ENCODE assay signal across 8 cellular contexts in the genomic region with DNA sequence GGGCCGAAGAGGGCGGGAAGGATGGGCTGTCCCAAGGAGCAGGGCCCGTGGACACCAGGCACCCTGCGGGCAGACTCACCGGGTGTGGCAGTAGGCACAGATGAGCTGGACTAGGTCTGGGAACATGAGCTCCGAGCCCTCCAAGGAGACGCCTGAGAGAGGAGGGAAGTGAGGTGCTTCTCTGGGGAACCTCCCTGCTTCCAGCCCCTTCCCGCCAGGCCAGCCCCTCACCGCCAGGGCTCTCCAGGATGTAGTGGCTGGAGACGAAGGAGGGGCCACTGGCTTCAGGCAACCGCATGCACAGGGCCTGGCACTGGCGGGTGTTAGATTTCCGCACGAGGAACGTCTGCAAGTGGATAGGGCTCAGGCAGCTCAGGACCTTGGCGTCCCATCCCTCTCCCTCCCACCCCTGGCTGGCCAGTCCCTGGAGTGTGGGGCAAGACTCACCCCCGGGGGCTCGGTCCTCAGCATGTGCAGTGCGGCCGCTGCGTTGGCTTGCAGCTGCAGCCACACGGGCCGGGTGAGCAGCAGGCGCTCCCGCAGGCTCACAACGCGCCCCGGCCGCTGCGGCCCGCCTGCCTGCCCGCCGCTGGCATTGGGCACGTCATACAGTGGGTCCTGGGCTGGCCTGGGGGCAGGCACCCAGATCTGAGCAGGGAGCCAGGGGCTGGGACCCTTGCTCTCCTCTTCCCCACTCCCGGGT. TPM values are rescaled to one million over a fixed set of nuclear protein-coding genes. Genes with fewer than 3 reads are reported as not detected.
A peak's percentile ranks its signal among the peaks of the same experiment; 100 is the strongest.
DNase-seq lines count a peak whose midpoint lies in the region; ATAC-seq and TF ChIP-seq lines count a peak whose summit lies in the region.

No MANE protein-coding gene starts in this region.

- peaks cover 24% of the 10 kb centered on the region for H3K36me3 ChIP-seq in CD4-positive, CD25-positive, alpha-beta regulatory T cell (ENCODE audit: control insufficient read depth, insufficient read depth, low read length)

- H3K4me1 ChIP-seq in CD4-positive, CD25-positive, alpha-beta regulatory T cell (ENCODE audit: control insufficient read depth, insufficient read depth, low read length, poor library complexity, severe bottlenecking): peaks cover 22% of the 10 kb centered on the region

- POLR2A ChIA-PET in MCF 10A (lab: Yijun Ruan, JAX): interaction anchor here (0.6 to 4.1 kb wide), 18 partner anchors 9 to 724 kb away, joined by 3 to 73 read pairs (median 5); a partner anchor contains a TSS

- intact Hi-C loops in MCF 10A (cut with micrococcal nuclease): loop anchor here (1.0 kb wide), 2 partner anchors 7 to 23 kb away; no protein-coding TSS in a partner anchor

- H3K27ac ChIP-seq in CD4-positive, CD25-positive, alpha-beta regulatory T cell (ENCODE audit: insufficient read depth, low read length, poor library complexity, severe bottlenecking): peak overlapping the region; percentile 55

- H3K9me3 ChIP-seq in CD4-positive, CD25-positive, alpha-beta regulatory T cell (ENCODE audit: control insufficient read depth in 2 of 2, low read length in 2 of 2): no peaks in the 10 kb centered on the region

- TSS peak; percentile 26 for BruUV-seq in MCF 10A (replicated peaks; lab: Mats Ljungman, UMichigan)

- CTCF ChIA-PET in MCF 10A (lab: Yijun Ruan, JAX): interaction anchor here (0.5 to 6.0 kb wide), 11 partner anchors 10 to 322 kb away, joined by 3 to 48 read pairs (median 4); a partner anchor contains a TSS

- no peak for DNase-seq in CD4-positive, CD25-positive, alpha-beta regulatory T cell
- DNase-seq in LHCN-M2 (ENCODE audit: low read depth) (peak; percentile 78), MCF 10A (ENCODE audit: unreplicated experiment) (peak; percentile 61), islet precursor cell (peak; percentile 82), NCI-H1092 (lab: John Stamatoyannopoulos, UW) (no peak)
- no peak for DNase-seq in stimulated activated naive B cell treated with anti-CD40 and anti-IgM and Interleukin-4, amounts not matched to agents 10 μg/mL and 1 μg/mL and 100 μg/mL, for 72 hours

- H3K4me3 Mint-ChIP-seq in CD4-positive, CD25-positive, alpha-beta regulatory T cell: peak overlapping the region in 2 of 4 donors; percentile 83 to 85
- H3K4me3 Mint-ChIP-seq in MCF 10A (ENCODE audit: unreplicated experiment): peak overlapping the region; percentile 89
- peak overlapping the region; percentile 62 to 82 for H3K4me3 Mint-ChIP-seq in stimulated activated naive B cell treated with anti-CD40 and anti-IgM and Interleukin-4, amounts not matched to agents 10 μg/mL and 1 μg/mL and 100 μg/mL, for 72 hours

- H3K4me1 Mint-ChIP-seq in CD4-positive, CD25-positive, alpha-beta regulatory T cell: peaks cover 0 to 23% (median 7%) of the 10 kb centered on the region in 4 donors
- peaks cover 28% of the 10 kb centered on the region for H3K4me1 Mint-ChIP-seq in MCF 10A (ENCODE audit: insufficient read depth, unreplicated experiment)
- H3K4me1 Mint-ChIP-seq in stimulated activated naive B cell treated with anti-CD40 and anti-IgM and Interleukin-4, amounts not matched to agents 10 μg/mL and 1 μg/mL and 100 μg/mL, for 72 hours: peaks cover 19 to 31% of the 10 kb centered on the region in 2 donors

- no peaks in the 10 kb centered on the region for H3K27me3 ChIP-seq in CD4-positive, CD25-positive, alpha-beta regulatory T cell (ENCODE audit: control insufficient read depth, insufficient read depth, low read length)

- peak in 1 of 2 donors; percentile 3 for ATAC-seq in CD4-positive, CD25-positive, alpha-beta regulatory T cell (ENCODE audit: low read depth in 2 of 2)
- ATAC-seq in stimulated activated naive B cell treated with anti-CD40 and anti-IgM and Interleukin-4, amounts not matched to agents 10 μg/mL and 1 μg/mL and 100 μg/mL, for 72 hours (replicated peaks): peak; percentile 32 to 35
- no peak for ATAC-seq in HG02973 (IDR thresholded peaks at IDR 0.05; ENCODE audit: unreplicated experiment)
- no peak for ATAC-seq in HG03139 (IDR thresholded peaks at IDR 0.05; ENCODE audit: unreplicated experiment)

- peak overlapping the region in 1 of 3 donors; percentile 91 for H3K27ac Mint-ChIP-seq in CD4-positive, CD25-positive, alpha-beta regulatory T cell
- H3K27ac Mint-ChIP-seq in MCF 10A (ENCODE audit: low read depth, unreplicated experiment): peak overlapping the region; percentile 95
- H3K27ac Mint-ChIP-seq in stimulated activated naive B cell treated with anti-CD40 and anti-IgM and Interleukin-4, amounts not matched to agents 10 μg/mL and 1 μg/mL and 100 μg/mL, for 72 hours: peak overlapping the region; percentile 90

- no peak for TF ChIP-seq CTCF in MCF 10A (IDR thresholded peaks at IDR 0.05; ENCODE audit: unreplicated experiment)

- no peaks in the 10 kb centered on the region for H3K27me3 Mint-ChIP-seq in CD4-positive, CD25-positive, alpha-beta regulatory T cell
- no peaks in the 10 kb centered on the region for H3K27me3 Mint-ChIP-seq in MCF 10A (ENCODE audit: insufficient read depth, unreplicated experiment)
- H3K27me3 Mint-ChIP-seq in stimulated activated naive B cell treated with anti-CD40 and anti-IgM and Interleukin-4, amounts not matched to agents 10 μg/mL and 1 μg/mL and 100 μg/mL, for 72 hours: peaks cover 10 to 18% of the 10 kb centered on the region in 2 donors

- peaks cover 3% of the 10 kb centered on the region for H3K36me3 Mint-ChIP-seq in CD4-positive, CD25-positive, alpha-beta regulatory T cell
- peaks cover 62% of the 10 kb centered on the region for H3K36me3 Mint-ChIP-seq in MCF 10A (ENCODE audit: insufficient read depth, unreplicated experiment)
- H3K36me3 Mint-ChIP-seq in stimulated activated naive B cell treated with anti-CD40 and anti-IgM and Interleukin-4, amounts not matched to agents 10 μg/mL and 1 μg/mL and 100 μg/mL, for 72 hours: peaks cover 29 to 32% of the 10 kb centered on the region in 2 donors

- H3K4me3 ChIP-seq in CD4-positive, CD25-positive, alpha-beta regulatory T cell (ENCODE audit: low read depth, low read length): no peak overlapping the region

- no peaks in the 10 kb centered on the region for H3K9me3 Mint-ChIP-seq in CD4-positive, CD25-positive, alpha-beta regulatory T cell
- no peaks in the 10 kb centered on the region for H3K9me3 Mint-ChIP-seq in MCF 10A (ENCODE audit: unreplicated experiment)
- H3K9me3 Mint-ChIP-seq in stimulated activated naive B cell treated with anti-CD40 and anti-IgM and Interleukin-4, amounts not matched to agents 10 μg/mL and 1 μg/mL and 100 μg/mL, for 72 hours: no peaks in the 10 kb centered on the region

RNA-seq across cellular contexts. Expression of a gene that starts 0.6 kb away (rescaled TPM):
- 0.57 TPM for total RNA-seq in CD4-positive, CD25-positive, alpha-beta regulatory T cell
- polyA plus RNA-seq in CD4-positive, CD25-positive, alpha-beta regulatory T cell: 1 to 10 TPM in 1 of 4 donors, under 1 TPM in 3; 0.33 to 1.0 (median 0.95) TPM
- total RNA-seq in LHCN-M2 (2014; rRNA removed): 82.1 and 97.9 TPM in 2 replicates
- 15.6 TPM for polyA plus RNA-seq in LHCN-M2 (2012)
- total RNA-seq in MCF 10A (2022): 38.7 and 50.2 TPM in 2 replicates

RNA-seq across cellular contexts. Expression of a gene that starts 9.2 kb away (rescaled TPM):
- 53.4 TPM for total RNA-seq in CD4-positive, CD25-positive, alpha-beta regulatory T cell
- polyA plus RNA-seq in CD4-positive, CD25-positive, alpha-beta regulatory T cell: 10 to 100 TPM; 74.7 to 90.4 (median 82.5) TPM
- 102 and 107 TPM in 2 replicates for total RNA-seq in LHCN-M2 (2014; rRNA removed)
- polyA plus RNA-seq in LHCN-M2 (2012): 60.3 TPM
- total RNA-seq in MCF 10A (2022): 53.2 and 55.4 TPM in 2 replicates

RNA-seq across cellular contexts. Expression of a gene that starts 11.7 kb away (rescaled TPM):
- 3.5 TPM for total RNA-seq in CD4-positive, CD25-positive, alpha-beta regulatory T cell
- 10 to 100 TPM in 3 of 4 donors, 1 to 10 TPM in 1; 8.4 to 15.1 (median 12.3) TPM for polyA plus RNA-seq in CD4-positive, CD25-positive, alpha-beta regulatory T cell
- total RNA-seq in LHCN-M2 (2014; rRNA removed) (50.9 and 51.0 TPM in 2 replicates), MCF 10A (2022) (6.7 and 8.6 TPM in 2 replicates)
- 22.3 TPM for polyA plus RNA-seq in LHCN-M2 (2012)

RNA-seq across cellular contexts. Expression of a gene that starts 18.8 kb away (rescaled TPM):
- total RNA-seq in CD4-positive, CD25-positive, alpha-beta regulatory T cell: 0.30 TPM
- under 1 TPM; 0.06 to 0.11 (median 0.10) TPM for polyA plus RNA-seq in CD4-positive, CD25-positive, alpha-beta regulatory T cell
- 0.06 TPM in 1 of 2 replicates, not detected in the other for total RNA-seq in LHCN-M2 (2014; rRNA removed)
- 0.02 TPM for polyA plus RNA-seq in LHCN-M2 (2012)
- not detected in 2 replicates for total RNA-seq in MCF 10A (2022)

RNA-seq across cellular contexts. Expression of a gene that starts 35.9 kb away (rescaled TPM):
- 3.4 TPM for total RNA-seq in CD4-positive, CD25-positive, alpha-beta regulatory T cell
- 1 to 10 TPM in 3 of 4 donors, under 1 TPM in 1; 0.83 to 2.3 (median 1.6) TPM for polyA plus RNA-seq in CD4-positive, CD25-positive, alpha-beta regulatory T cell
- total RNA-seq in LHCN-M2 (2014; rRNA removed) (not detected in 2 replicates), MCF 10A (2022) (3.6 and 7.0 TPM in 2 replicates)
- 0.15 TPM for polyA plus RNA-seq in LHCN-M2 (2012)

Comparison
In these comparisons a context has a peak if more than half of its experiments do, and no peak if none do; other contexts are left out.
1. ATAC-seq: peak in stimulated activated naive B cell treated with anti-CD40 and anti-IgM and Interleukin-4, amounts not matched to agents 10 μg/mL and 1 μg/mL and 100 μg/mL, for 72 hours (2 of 2); none in HG02973 (single experiment) and HG03139 (single experiment).
2. DNase-seq: peak in LHCN-M2 (single experiment), MCF 10A (single experiment) and islet precursor cell (single experiment); none in CD4-positive, CD25-positive, alpha-beta regulatory T cell (0 of 3), stimulated activated naive B cell treated with anti-CD40 and anti-IgM and Interleukin-4, amounts not matched to agents 10 μg/mL and 1 μg/mL and 100 μg/mL, for 72 hours (single experiment) and NCI-H1092 (single experiment).
3. RNA of a gene that starts 0.6 kb away (total RNA-seq): 82.1 to 97.9 TPM in LHCN-M2 and 38.7 to 50.2 TPM in MCF 10A; 0.57 TPM in CD4-positive, CD25-positive, alpha-beta regulatory T cell (single experiment); every median in the first group is over 10 times any median in the second.